ENCODE assay signal across 8 cellular contexts in the genomic region with DNA sequence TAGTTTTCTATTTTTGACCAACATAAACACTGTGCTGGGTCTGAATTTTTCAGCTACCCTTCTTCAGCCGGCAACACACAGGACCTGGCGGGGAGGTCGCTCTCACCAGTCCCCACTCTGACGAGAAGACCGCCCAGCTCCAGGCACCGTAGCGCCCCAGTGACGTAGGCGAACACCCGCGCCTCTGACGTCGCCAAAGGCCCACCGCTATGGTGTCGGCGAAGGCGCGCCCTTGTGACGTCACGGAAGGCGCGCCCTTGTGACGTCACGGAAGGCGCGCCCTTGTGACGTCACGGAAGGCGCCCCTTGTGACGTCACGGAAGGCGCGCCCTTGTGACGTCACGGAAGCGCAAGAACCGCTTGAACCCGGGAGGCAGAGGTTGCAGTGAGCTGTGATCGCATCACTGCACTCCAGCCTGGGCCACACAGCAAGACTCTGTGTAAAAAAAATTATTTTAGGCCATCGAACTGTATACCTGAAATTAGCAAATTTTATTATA.
DNase-seq lines count a peak whose midpoint lies in the region; ATAC-seq and TF ChIP-seq lines count a peak whose summit lies in the region.
"Not testable (repeated sequence)": the region's sequence is repeated elsewhere in the genome, so short reads cannot be mapped to it uniquely, and the experiment has no call there.

No MANE protein-coding gene starts in this region.

- POLR2A ChIA-PET in OCI-LY7 (lab: Charles Lee), result not testable (repeated sequence)

- H3K4me3 ChIP-seq in ACC112 (ENCODE audit: low read depth, low read length) (peak overlapping the region; percentile 67), OCI-LY7 (ENCODE audit: low read depth, low read length, poor library complexity, severe bottlenecking) (peak overlapping the region; percentile 67), breast epithelium (peak overlapping the region; percentile 12 to 41 (median 31))

- TF ChIP-seq POLR2A in breast epithelium (IDR thresholded peaks at IDR 0.05), result not testable (repeated sequence)

- CTCF ChIA-PET in OCI-LY7 (lab: Charles Lee; ENCODE audit: unreplicated experiment), result not testable (repeated sequence)

- H3K9me3 ChIP-seq in OCI-LY7 (ENCODE audit: low read length); breast epithelium: not testable (repeated sequence)

- not testable (repeated sequence) for H3K79me2 ChIP-seq in ACC112 (ENCODE audit: control insufficient read depth, insufficient read depth, low read length, unreplicated experiment); OCI-LY7 (ENCODE audit: insufficient read depth, low read depth, low read length)

- H2AFZ ChIP-seq in ACC112 (ENCODE audit: low read length, unreplicated experiment) (peak overlapping the region; percentile 72), OCI-LY7 (ENCODE audit: low read length) (peak overlapping the region; percentile 36; the same call in 1 of the 2 replicates)

- ATAC-seq in GM19035 (IDR thresholded peaks at IDR 0.05; ENCODE audit: unreplicated experiment), result peak; percentile 94
- ATAC-seq in HG03135 (IDR thresholded peaks at IDR 0.05; ENCODE audit: unreplicated experiment), result peak; percentile 96

- peak overlapping the region; percentile 52; the same call in 1 of the 2 replicates for H3K27ac ChIP-seq in ACC112 (ENCODE audit: low read depth, low read length)
- H3K27ac ChIP-seq in OCI-LY7 (ENCODE audit: low read depth, low read length, poor library complexity, severe bottlenecking); breast epithelium: not testable (repeated sequence)

- not testable (repeated sequence) for H3K27me3 ChIP-seq in ACC112 (ENCODE audit: insufficient read depth, low read length); breast epithelium

- H3K9me2 ChIP-seq in OCI-LY7 (ENCODE audit: insufficient read depth, low read length), result not testable (repeated sequence)

- H3K36me3 ChIP-seq in ACC112 (ENCODE audit: insufficient read depth, low read length); OCI-LY7 (ENCODE audit: insufficient read depth, low read length); breast epithelium: not testable (repeated sequence)

- H3K4me1 ChIP-seq in ACC112 (ENCODE audit: control insufficient read depth, insufficient read depth, low read length, unreplicated experiment); OCI-LY7 (ENCODE audit: insufficient read depth, low read length, poor library complexity, severe bottlenecking); breast epithelium: not testable (repeated sequence)

- peak overlapping the region; percentile 50 for H3K4me2 ChIP-seq in OCI-LY7 (ENCODE audit: low read length)

- intact Hi-C loops in OCI-LY7 (cut with micrococcal nuclease; ENCODE audit: unreplicated experiment); breast epithelium (cut with DNase I; ENCODE audit: low total_unique reads): not testable (repeated sequence)

- DNase-seq in OCI-LY7 (ENCODE audit: low spot score) (peak; percentile 74), inferior parietal cortex (ENCODE audit: extremely low spot score) (peak; percentile 39)
- peak; percentile 45 to 56 for DNase-seq in activated CD8-positive, alpha-beta memory T cell treated with anti-CD3 and anti-CD28 coated beads for 1 hour (ENCODE audit: extremely low read depth in 1 of 2, low read depth in 1 of 2)
- not testable (repeated sequence) for DNase-seq in breast epithelium (ENCODE audit: low spot score in 2 of 2)
- peak in 2 of 3 donors; percentile 18 to 54 for DNase-seq in stimulated activated CD4-positive, alpha-beta T cell treated with anti-CD3 and anti-CD28 coated beads, TNF-alpha, amount 100 ng/mL, for 1 hour (ENCODE audit: low read depth in 3 of 3, low spot score in 1 of 3)

- not testable (repeated sequence) for H4K20me1 ChIP-seq in OCI-LY7 (ENCODE audit: insufficient read depth, low read length)

- not testable (repeated sequence) for TF ChIP-seq CTCF in OCI-LY7 (conservative IDR thresholded peaks at IDR 0.05; ENCODE audit: low read length); breast epithelium (IDR thresholded peaks at IDR 0.05)

- BruUV-seq in OCI-LY7 (replicated peaks; lab: Mats Ljungman, UMichigan), result not testable (repeated sequence)
